Comparison of ENCODE assay signal across 2 cellular contexts in the genomic region with DNA sequence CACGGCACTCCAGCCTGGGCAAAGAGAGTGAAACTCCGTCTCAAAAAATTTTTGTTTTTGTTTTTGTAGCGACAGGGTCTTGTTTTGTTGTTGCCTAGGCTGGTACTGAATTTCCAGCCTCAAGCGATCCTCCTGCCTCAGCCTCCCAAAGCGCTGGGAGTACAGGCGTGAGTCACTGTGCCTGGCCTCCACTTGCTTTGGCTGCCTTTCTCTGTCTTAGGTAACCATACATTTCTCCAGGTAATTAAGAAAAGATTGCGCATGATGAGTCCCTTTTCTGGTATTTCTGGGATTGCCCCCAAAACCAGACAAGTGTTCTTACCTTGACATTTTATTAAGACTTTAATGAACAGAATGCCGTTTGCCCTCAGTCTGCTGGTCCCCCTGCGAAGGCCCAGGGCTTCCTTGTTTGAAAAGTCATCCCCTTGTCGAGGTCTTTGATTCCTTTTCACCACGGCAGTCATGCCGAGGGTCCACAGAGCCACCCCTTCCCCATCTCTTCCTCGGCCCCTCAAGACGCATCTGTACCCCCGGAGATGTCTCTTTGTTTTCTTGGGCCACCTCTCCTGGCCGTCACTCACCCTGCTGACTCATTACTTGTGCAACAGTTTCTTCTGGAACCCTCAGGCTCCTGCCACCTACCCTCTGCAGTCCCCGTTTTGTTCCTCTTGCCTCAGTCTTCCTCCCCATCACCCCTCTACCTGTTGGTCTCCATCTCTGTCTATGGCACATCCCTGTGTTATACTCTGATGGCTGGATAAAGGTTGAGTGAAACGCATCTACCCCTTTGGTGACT.
TF ChIP-seq lines count a peak whose summit lies in the region.

No MANE protein-coding gene starts in this region.

TF ChIP-seq in HCT116, 20 proteins besides CTCF, POLR2A, EP300 and RAD21:
- TF ChIP-seq, protein P1, sequence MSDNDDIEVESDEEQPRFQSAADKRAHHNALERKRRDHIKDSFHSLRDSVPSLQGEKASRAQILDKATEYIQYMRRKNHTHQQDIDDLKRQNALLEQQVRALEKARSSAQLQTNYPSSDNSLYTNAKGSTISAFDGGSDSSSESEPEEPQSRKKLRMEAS (IDR thresholded peaks at IDR 0.05), result no peak
- TF ChIP-seq JUND (IDR thresholded peaks at IDR 0.05) (no peak), TCF7L2 (IDR thresholded peaks at IDR 0.05; ENCODE audit: borderline replicate concordance, extremely low read depth, insufficient read depth, insufficient read length) (no peak), EGR1 (IDR thresholded peaks at IDR 0.05; ENCODE audit: low read depth) (no peak), EZH2 (IDR thresholded peaks at IDR 0.05) (no peak), EZH2phosphoT487 (IDR thresholded peaks at IDR 0.05; ENCODE audit: borderline replicate concordance) (no peak), ZNF274 (IDR thresholded peaks at IDR 0.05; ENCODE audit: low read depth, low read length) (no peak), FOSL1 (IDR thresholded peaks at IDR 0.05; ENCODE audit: low read depth) (no peak), POLR2AphosphoS5 (IDR thresholded peaks at IDR 0.05; ENCODE audit: low read depth, low read length) (no peak; the same call in 1 of the 2 replicates), CBX3 (IDR thresholded peaks at IDR 0.05; ENCODE audit: low read depth) (no peak), SRF (IDR thresholded peaks at IDR 0.05; ENCODE audit: low read depth) (no peak), SIN3A (IDR thresholded peaks at IDR 0.05; ENCODE audit: low read depth) (no peak), YY1 (IDR thresholded peaks at IDR 0.05; ENCODE audit: extremely low read depth, insufficient replicate concordance, low read depth, low read length) (no peak), CEBPB (IDR thresholded peaks at IDR 0.05; ENCODE audit: low read depth) (no peak)
- TF ChIP-seq, protein P2, sequence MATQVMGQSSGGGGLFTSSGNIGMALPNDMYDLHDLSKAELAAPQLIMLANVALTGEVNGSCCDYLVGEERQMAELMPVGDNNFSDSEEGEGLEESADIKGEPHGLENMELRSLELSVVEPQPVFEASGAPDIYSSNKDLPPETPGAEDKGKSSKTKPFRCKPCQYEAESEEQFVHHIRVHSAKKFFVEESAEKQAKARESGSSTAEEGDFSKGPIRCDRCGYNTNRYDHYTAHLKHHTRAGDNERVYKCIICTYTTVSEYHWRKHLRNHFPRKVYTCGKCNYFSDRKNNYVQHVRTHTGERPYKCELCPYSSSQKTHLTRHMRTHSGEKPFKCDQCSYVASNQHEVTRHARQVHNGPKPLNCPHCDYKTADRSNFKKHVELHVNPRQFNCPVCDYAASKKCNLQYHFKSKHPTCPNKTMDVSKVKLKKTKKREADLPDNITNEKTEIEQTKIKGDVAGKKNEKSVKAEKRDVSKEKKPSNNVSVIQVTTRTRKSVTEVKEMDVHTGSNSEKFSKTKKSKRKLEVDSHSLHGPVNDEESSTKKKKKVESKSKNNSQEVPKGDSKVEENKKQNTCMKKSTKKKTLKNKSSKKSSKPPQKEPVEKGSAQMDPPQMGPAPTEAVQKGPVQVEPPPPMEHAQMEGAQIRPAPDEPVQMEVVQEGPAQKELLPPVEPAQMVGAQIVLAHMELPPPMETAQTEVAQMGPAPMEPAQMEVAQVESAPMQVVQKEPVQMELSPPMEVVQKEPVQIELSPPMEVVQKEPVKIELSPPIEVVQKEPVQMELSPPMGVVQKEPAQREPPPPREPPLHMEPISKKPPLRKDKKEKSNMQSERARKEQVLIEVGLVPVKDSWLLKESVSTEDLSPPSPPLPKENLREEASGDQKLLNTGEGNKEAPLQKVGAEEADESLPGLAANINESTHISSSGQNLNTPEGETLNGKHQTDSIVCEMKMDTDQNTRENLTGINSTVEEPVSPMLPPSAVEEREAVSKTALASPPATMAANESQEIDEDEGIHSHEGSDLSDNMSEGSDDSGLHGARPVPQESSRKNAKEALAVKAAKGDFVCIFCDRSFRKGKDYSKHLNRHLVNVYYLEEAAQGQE (IDR thresholded peaks at IDR 0.05; ENCODE audit: low read depth), result no peak
- TF ChIP-seq, protein P3, sequence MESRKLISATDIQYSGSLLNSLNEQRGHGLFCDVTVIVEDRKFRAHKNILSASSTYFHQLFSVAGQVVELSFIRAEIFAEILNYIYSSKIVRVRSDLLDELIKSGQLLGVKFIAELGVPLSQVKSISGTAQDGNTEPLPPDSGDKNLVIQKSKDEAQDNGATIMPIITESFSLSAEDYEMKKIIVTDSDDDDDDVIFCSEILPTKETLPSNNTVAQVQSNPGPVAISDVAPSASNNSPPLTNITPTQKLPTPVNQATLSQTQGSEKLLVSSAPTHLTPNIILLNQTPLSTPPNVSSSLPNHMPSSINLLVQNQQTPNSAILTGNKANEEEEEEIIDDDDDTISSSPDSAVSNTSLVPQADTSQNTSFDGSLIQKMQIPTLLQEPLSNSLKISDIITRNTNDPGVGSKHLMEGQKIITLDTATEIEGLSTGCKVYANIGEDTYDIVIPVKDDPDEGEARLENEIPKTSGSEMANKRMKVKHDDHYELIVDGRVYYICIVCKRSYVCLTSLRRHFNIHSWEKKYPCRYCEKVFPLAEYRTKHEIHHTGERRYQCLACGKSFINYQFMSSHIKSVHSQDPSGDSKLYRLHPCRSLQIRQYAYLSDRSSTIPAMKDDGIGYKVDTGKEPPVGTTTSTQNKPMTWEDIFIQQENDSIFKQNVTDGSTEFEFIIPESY (IDR thresholded peaks at IDR 0.05; ENCODE audit: extremely low read depth, insufficient replicate concordance, low read length), result no peak
- TF ChIP-seq, protein P4, sequence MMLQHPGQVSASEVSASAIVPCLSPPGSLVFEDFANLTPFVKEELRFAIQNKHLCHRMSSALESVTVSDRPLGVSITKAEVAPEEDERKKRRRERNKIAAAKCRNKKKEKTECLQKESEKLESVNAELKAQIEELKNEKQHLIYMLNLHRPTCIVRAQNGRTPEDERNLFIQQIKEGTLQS (IDR thresholded peaks at IDR 0.05), result no peak

TF ChIP-seq in H1, 55 proteins besides CTCF, POLR2A, EP300 and RAD21:
- TF ChIP-seq POLR2AphosphoS5 (IDR thresholded peaks at IDR 0.05; ENCODE audit: low read depth, low read length), result no peak
- TF ChIP-seq POU5F1 (IDR thresholded peaks at IDR 0.05; ENCODE audit: low read depth, low read length), result no peak
- no peak for TF ChIP-seq TEAD4 (IDR thresholded peaks at IDR 0.05; ENCODE audit: low read depth, low read length)
- no peak for TF ChIP-seq GTF2F1 (IDR thresholded peaks at IDR 0.05; ENCODE audit: borderline replicate concordance, low read depth, low read length)
- TF ChIP-seq MAFK (IDR thresholded peaks at IDR 0.05; ENCODE audit: low read depth, low read length), result no peak
- TF ChIP-seq, protein P5, sequence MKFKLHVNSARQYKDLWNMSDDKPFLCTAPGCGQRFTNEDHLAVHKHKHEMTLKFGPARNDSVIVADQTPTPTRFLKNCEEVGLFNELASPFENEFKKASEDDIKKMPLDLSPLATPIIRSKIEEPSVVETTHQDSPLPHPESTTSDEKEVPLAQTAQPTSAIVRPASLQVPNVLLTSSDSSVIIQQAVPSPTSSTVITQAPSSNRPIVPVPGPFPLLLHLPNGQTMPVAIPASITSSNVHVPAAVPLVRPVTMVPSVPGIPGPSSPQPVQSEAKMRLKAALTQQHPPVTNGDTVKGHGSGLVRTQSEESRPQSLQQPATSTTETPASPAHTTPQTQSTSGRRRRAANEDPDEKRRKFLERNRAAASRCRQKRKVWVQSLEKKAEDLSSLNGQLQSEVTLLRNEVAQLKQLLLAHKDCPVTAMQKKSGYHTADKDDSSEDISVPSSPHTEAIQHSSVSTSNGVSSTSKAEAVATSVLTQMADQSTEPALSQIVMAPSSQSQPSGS (IDR thresholded peaks at IDR 0.05; ENCODE audit: low read length), result no peak
- no peak for TF ChIP-seq CHD2 (IDR thresholded peaks at IDR 0.05; ENCODE audit: low read length)
- TF ChIP-seq SIRT6 (IDR thresholded peaks at IDR 0.05; ENCODE audit: low read length), result no peak
- no peak for TF ChIP-seq RFX5 (IDR thresholded peaks at IDR 0.05; ENCODE audit: borderline replicate concordance, low read depth, low read length)
- TF ChIP-seq, protein P6, sequence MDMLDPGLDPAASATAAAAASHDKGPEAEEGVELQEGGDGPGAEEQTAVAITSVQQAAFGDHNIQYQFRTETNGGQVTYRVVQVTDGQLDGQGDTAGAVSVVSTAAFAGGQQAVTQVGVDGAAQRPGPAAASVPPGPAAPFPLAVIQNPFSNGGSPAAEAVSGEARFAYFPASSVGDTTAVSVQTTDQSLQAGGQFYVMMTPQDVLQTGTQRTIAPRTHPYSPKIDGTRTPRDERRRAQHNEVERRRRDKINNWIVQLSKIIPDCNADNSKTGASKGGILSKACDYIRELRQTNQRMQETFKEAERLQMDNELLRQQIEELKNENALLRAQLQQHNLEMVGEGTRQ (IDR thresholded peaks at IDR 0.05; ENCODE audit: low read length), result no peak
- TF ChIP-seq CTBP2 (IDR thresholded peaks at IDR 0.05; ENCODE audit: borderline replicate concordance, insufficient read depth, insufficient read length, low read length), result no peak
- TF ChIP-seq, protein P1 (IDR thresholded peaks at IDR 0.05), result no peak
- TF ChIP-seq PHF8 (conservative IDR thresholded peaks at IDR 0.05; ENCODE audit: low read depth, low read length), result no peak
- no peak for TF ChIP-seq SAP30 (IDR thresholded peaks at IDR 0.05; ENCODE audit: insufficient read depth, insufficient replicate concordance, low read length)
- no peak for TF ChIP-seq BRCA1 (IDR thresholded peaks at IDR 0.05; ENCODE audit: low read depth, low read length)
- no peak for TF ChIP-seq KDM1A (IDR thresholded peaks at IDR 0.05; ENCODE audit: borderline replicate concordance, low read length)
